Comparison of ENCODE assay signal across 11 cellular contexts in genomic region chr21:46151989-46152938, GRCh38. TPM values are rescaled to one million over a fixed set of nuclear protein-coding genes. Genes with fewer than 3 reads are reported as not detected.
A peak's percentile ranks its signal among the peaks of the same experiment; 100 is the strongest.
DNase-seq lines count a peak whose midpoint lies in the region; ATAC-seq, FAIRE-seq and TF ChIP-seq lines count a peak whose summit lies in the region.
"Had no signal": no experiment of that assay in that cellular context is flagged by ENCODE, and none has a peak within 500 bp of the region (broad histone marks: within the 10 kb centered on the region; RNA-seq: fewer than 3 reads in every experiment).

No MANE protein-coding gene starts in this region.

- TF ChIP-seq EP300 in HepG2 (IDR thresholded peaks at IDR 0.05; ENCODE audit: low read depth in 2 of 2, low read length in 2 of 2) = no peak
- TF ChIP-seq EP300 in HepG2 (CRISPR knock-in tag; IDR thresholded peaks at IDR 0.05; ENCODE audit: borderline replicate concordance) = no peak

- H3K27me3 Mint-ChIP-seq in activated CD8-positive, alpha-beta memory T cell treated with anti-CD3 and anti-CD28 coated beads, Interleukin-2, amount 10 ng/mL, durations not matched to agents 7 days and 5 days = no peaks in the 10 kb centered on the region
- no peaks in the 10 kb centered on the region for H3K27me3 Mint-ChIP-seq in natural killer cell treated with Interleukin-12 subunit alpha and Interleukin-12 subunit beta and Interleukin-15 and Interleukin-18, amount 100 ng/mL, for 72 hours

- H3K4me3 ChIP-seq in adrenal gland (no peak overlapping the region), HepG2 (replicated peaks in 1 of 3; ENCODE audit: insufficient read depth in 1 of 3, low read depth in 2 of 3, low read length in 3 of 3) (peak overlapping the region in 1 of 3 experiments; percentile 96; a peak in 2 of 6 replicates), skeletal muscle satellite cell (ENCODE audit: low read length) (no peak overlapping the region)

- intact Hi-C loops in adrenal gland (cut with DNase I) (no loop called here), HepG2 (cut with micrococcal nuclease; ENCODE audit: unreplicated experiment) (no loop called here)

- TF ChIP-seq RAD21 in HepG2 (CRISPR knock-in tag; IDR thresholded peaks at IDR 0.05) = no peak

- no peak overlapping the region for H3K27ac Mint-ChIP-seq in activated CD8-positive, alpha-beta memory T cell treated with anti-CD3 and anti-CD28 coated beads, Interleukin-2, amount 10 ng/mL, durations not matched to agents 7 days and 5 days
- H3K27ac Mint-ChIP-seq in natural killer cell treated with Interleukin-12 subunit alpha and Interleukin-12 subunit beta and Interleukin-15 and Interleukin-18, amount 100 ng/mL, for 72 hours = no peak overlapping the region

- H3K9me3 ChIP-seq in adrenal gland (replicated peaks in 1 of 3) (no peaks in the 10 kb centered on the region), HepG2 (ENCODE audit: low read length) (no peaks in the 10 kb centered on the region), skeletal muscle satellite cell (replicated peaks; ENCODE audit: low read length) (no peaks in the 10 kb centered on the region)
- H3K9me3 ChIP-seq: transverse colon had no signal

- H3K4me1 ChIP-seq in adrenal gland (replicated peaks in 1 of 2) (peaks cover 11 to 12% of the 10 kb centered on the region in 2 donors), HepG2 (ENCODE audit: insufficient read depth, low read length) (peaks cover 65% of the 10 kb centered on the region), skeletal muscle satellite cell (ENCODE audit: control insufficient read depth, insufficient read depth, low read length) (peaks cover 13% of the 10 kb centered on the region)

- H3K27ac ChIP-seq in adrenal gland (peak overlapping the region in 1 of 5 donors; percentile 4), HepG2 (ENCODE audit: extremely low read length, insufficient read depth, low read length) (peak overlapping the region; percentile 83)
- H3K27ac ChIP-seq: transverse colon had no signal

- WGBS in adrenal gland, 4 donors = 83 to 88% (median 86%) methylated on average over 39 to 45 of the region's 45 CpGs
- 97% methylated on average over 41 of the region's 45 CpGs for WGBS in HepG2 (ENCODE audit: low lambda C conversion rate)

- BruUV-seq in HepG2 (replicated peaks; lab: Mats Ljungman, UMichigan) = no TSS peak

- H4K20me1 ChIP-seq in HepG2 (ENCODE audit: insufficient read depth, low read length) = peaks cover 8% of the 10 kb centered on the region; the same call in 1 of the 2 replicates

- TF ChIP-seq CTCF in adrenal gland (IDR thresholded peaks at IDR 0.05) (no peak), HepG2 (CRISPR knock-in tag; IDR thresholded peaks at IDR 0.05) (no peak)

- TF ChIP-seq POLR2A in adrenal gland (IDR thresholded peaks at IDR 0.05) = no peak
- TF ChIP-seq POLR2A in HepG2 (IDR thresholded peaks at IDR 0.05; ENCODE audit: insufficient read depth in 1 of 2, low read depth in 2 of 2, low read length in 2 of 2) = no peak

- ATAC-seq in activated CD8-positive, alpha-beta memory T cell treated with anti-CD3 and anti-CD28 coated beads, Interleukin-2, amount 10 ng/mL, durations not matched to agents 7 days and 5 days = no peak
- ATAC-seq in HepG2 (no peak), HG03095 (IDR thresholded peaks at IDR 0.05; ENCODE audit: unreplicated experiment) (no peak)
- ATAC-seq in natural killer cell treated with Interleukin-12 subunit alpha and Interleukin-12 subunit beta and Interleukin-15 and Interleukin-18, amount 100 ng/mL, for 72 hours = no peak

- no peaks in the 10 kb centered on the region for H3K9me3 Mint-ChIP-seq in activated CD8-positive, alpha-beta memory T cell treated with anti-CD3 and anti-CD28 coated beads, Interleukin-2, amount 10 ng/mL, durations not matched to agents 7 days and 5 days (ENCODE audit: low read depth)
- H3K9me3 Mint-ChIP-seq in natural killer cell treated with Interleukin-12 subunit alpha and Interleukin-12 subunit beta and Interleukin-15 and Interleukin-18, amount 100 ng/mL, for 72 hours = no peaks in the 10 kb centered on the region

- in situ Hi-C loops in HepG2 (cut with HindIII; ENCODE audit: extremely low pct_ligation_motif_present, low pct_unique_long_range_greater_than_20kb) = no loop called here

- H3K9ac ChIP-seq in HepG2 (ENCODE audit: insufficient read depth, low read depth, low read length) (peak overlapping the region; percentile 86; the same call in 1 of the 2 replicates), skeletal muscle satellite cell (ENCODE audit: low read depth, low read length) (no peak overlapping the region)

- H3K4me1 Mint-ChIP-seq in activated CD8-positive, alpha-beta memory T cell treated with anti-CD3 and anti-CD28 coated beads, Interleukin-2, amount 10 ng/mL, durations not matched to agents 7 days and 5 days = no peaks in the 10 kb centered on the region
- no peaks in the 10 kb centered on the region for H3K4me1 Mint-ChIP-seq in natural killer cell treated with Interleukin-12 subunit alpha and Interleukin-12 subunit beta and Interleukin-15 and Interleukin-18, amount 100 ng/mL, for 72 hours (ENCODE audit: low read depth in 2 of 2)

- FAIRE-seq in HepG2 (lab: Jason Lieb, UNC) = no peak
- FAIRE-seq: colon had no signal

- H3K36me3 ChIP-seq in adrenal gland (replicated peaks in 1 of 2) (no peaks in the 10 kb centered on the region), HepG2 (replicated peaks in 1 of 2; ENCODE audit: control insufficient read depth in 1 of 2, insufficient read depth in 2 of 2, low read length in 2 of 2) (peaks cover 2 to 16% of the 10 kb centered on the region in 2 experiments; a peak in 4 of 5 replicates), skeletal muscle satellite cell (ENCODE audit: insufficient read depth, low read length) (no peaks in the 10 kb centered on the region)
- H3K36me3 ChIP-seq: transverse colon had no signal

- no peaks in the 10 kb centered on the region for H3K36me3 Mint-ChIP-seq in activated CD8-positive, alpha-beta memory T cell treated with anti-CD3 and anti-CD28 coated beads, Interleukin-2, amount 10 ng/mL, durations not matched to agents 7 days and 5 days
- H3K36me3 Mint-ChIP-seq in natural killer cell treated with Interleukin-12 subunit alpha and Interleukin-12 subunit beta and Interleukin-15 and Interleukin-18, amount 100 ng/mL, for 72 hours = no peaks in the 10 kb centered on the region

- H3K27me3 ChIP-seq in adrenal gland (no peaks in the 10 kb centered on the region), HepG2 (ENCODE audit: control insufficient read depth in 1 of 2, insufficient read depth in 2 of 2, low read length in 2 of 2) (no peaks in the 10 kb centered on the region; a peak in 2 of 5 replicates), skeletal muscle satellite cell (ENCODE audit: control insufficient read depth, insufficient read depth, low read length) (no peaks in the 10 kb centered on the region)
- H3K27me3 ChIP-seq: transverse colon had no signal

- no peak overlapping the region for H3K4me3 Mint-ChIP-seq in activated CD8-positive, alpha-beta memory T cell treated with anti-CD3 and anti-CD28 coated beads, Interleukin-2, amount 10 ng/mL, durations not matched to agents 7 days and 5 days
- H3K4me3 Mint-ChIP-seq in natural killer cell treated with Interleukin-12 subunit alpha and Interleukin-12 subunit beta and Interleukin-15 and Interleukin-18, amount 100 ng/mL, for 72 hours = no peak overlapping the region

- peak overlapping the region; percentile 94 for H3K4me2 ChIP-seq in HepG2 (ENCODE audit: low read depth, low read length)
- peak overlapping the region; percentile 88 for H3K4me2 ChIP-seq in skeletal muscle satellite cell (ENCODE audit: low read length)

- POLR2A ChIA-PET in HepG2 (lab: Yijun Ruan, JAX) = interaction anchor here (2.4 kb wide), 1 partner anchor 9 kb away, joined by 13 read pairs; no protein-coding TSS in a partner anchor

- H2AFZ ChIP-seq in HepG2 (ENCODE audit: low read length) = no peak overlapping the region

- CTCF ChIA-PET in activated CD8-positive, alpha-beta memory T cell treated with anti-CD3 and anti-CD28 coated beads, Interleukin-2, amount 10 ng/mL, durations not matched to agents 7 days and 5 days (lab: Charles Lee) = interaction anchor here (1.0 to 1.7 kb wide), 3 partner anchors 9 to 131 kb away, joined by 3 to 12 read pairs (median 3); no protein-coding TSS in a partner anchor
- CTCF ChIA-PET in HepG2 (lab: Yijun Ruan, JAX; ENCODE audit: low intra/inter-chr PET ratio, low total read pairs) = no interaction called here

- peaks cover 23% of the 10 kb centered on the region for H3K79me2 ChIP-seq in HepG2 (ENCODE audit: insufficient read depth, low read length)

- peak; percentile 23 for DNase-seq in activated CD8-positive, alpha-beta memory T cell treated with anti-CD3 and anti-CD28 coated beads, Interleukin-2, amount 10 ng/mL, durations not matched to agents 7 days and 5 days
- DNase-seq in activated CD8-positive, alpha-beta memory T cell treated with anti-CD3 and anti-CD28 coated beads, Interleukin-2, amount 50 U/mL, for 4 hours = no peak
- DNase-seq in adrenal gland (peak; percentile 0 to 49 (median 16)), HepG2 (ENCODE audit: low spot score) (no peak), NCI-H446 (lab: John Stamatoyannopoulos, UW) (no peak)
- no peak for DNase-seq in natural killer cell treated with Interleukin-12 subunit alpha and Interleukin-12 subunit beta and Interleukin-15 and Interleukin-18, amount 100 ng/mL, for 72 hours (ENCODE audit: low spot score)
- DNase-seq: NCI-H146 had no signal

RNA-seq across cellular contexts. Expression of gene FTCD, which starts 3.1 kb away (rescaled TPM):
- not detected for total RNA-seq in activated CD8-positive, alpha-beta memory T cell treated with anti-CD3 and anti-CD28 coated beads, Interleukin-2, amount 10 ng/mL, durations not matched to agents 7 days and 5 days
- total RNA-seq in adrenal gland = 1 to 10 TPM in 4 of 8 donors, under 1 TPM in 2, not detected in 2; 0.36 to 2.1 (median 1.8) TPM
- polyA plus RNA-seq in adrenal gland = 10 to 100 TPM in 2 of 3 donors, under 1 TPM in 1; 0.20 to 16.8 (median 11.4) TPM
- 78.5 and 105 TPM in 2 replicates for total RNA-seq in HepG2 (2016; rRNA removed; fragmentation: Illumina TruSeq; extraction: Trizol)
- total RNA-seq in HepG2 (2016; cell fraction: cytosol; rRNA removed; fragmentation: Illumina TruSeq; extraction: Trizol; ENCODE audit: low read depth) = 13.1 and 13.2 TPM in 2 replicates
- 61.2 and 115 TPM in 2 replicates for total RNA-seq in HepG2 (2016; cell fraction: insoluble cytoplasmic fraction; rRNA removed; fragmentation: Illumina TruSeq; extraction: Trizol)
- total RNA-seq in HepG2 (2016; cell fraction: membrane; rRNA removed; fragmentation: Illumina TruSeq; extraction: Trizol) = 21.0 and 27.4 TPM in 2 replicates
- 94.5 and 110 TPM in 2 replicates for total RNA-seq in HepG2 (2016; cell fraction: nucleus; rRNA removed; fragmentation: Illumina TruSeq; extraction: Trizol)
- polyA plus RNA-seq in HepG2 (2011; rRNA removed) = 75.7 and 112 TPM in 2 replicates
- 34.7 and 61.2 TPM in 2 replicates for polyA plus RNA-seq in HepG2 (2011; cell fraction: cytosol; rRNA removed)
- polyA plus RNA-seq in HepG2 (2011; cell fraction: nucleus; rRNA removed) = 656 and 751 TPM in 2 replicates
- polyA plus RNA-seq in HepG2 (2012) = 108 and 140 TPM in 2 replicates
- 11.0 and 12.4 TPM in 2 replicates for polyA plus RNA-seq in HepG2 (2016; cell fraction: cytosol; fragmentation: Illumina TruSeq; extraction: Trizol; ENCODE audit: low read depth)
- polyA plus RNA-seq in HepG2 (2016; cell fraction: insoluble cytoplasmic fraction; fragmentation: Illumina TruSeq; extraction: Trizol; ENCODE audit: low read depth) = 47.9 and 52.0 TPM in 2 replicates
- polyA plus RNA-seq in HepG2 (2016; cell fraction: membrane; fragmentation: Illumina TruSeq; extraction: Trizol; ENCODE audit: low read depth) = 11.9 and 17.7 TPM in 2 replicates
- 369 and 379 TPM in 2 replicates for polyA plus RNA-seq in HepG2 (2016; cell fraction: nucleus; fragmentation: Illumina TruSeq; extraction: Trizol; ENCODE audit: insufficient read depth, low read depth)
- 0.42 and 84.7 TPM in 2 replicates for polyA minus RNA-seq in HepG2 (2011; rRNA and poly(A)+ RNA removed; ENCODE audit: low replicate concordance)
- polyA minus RNA-seq in HepG2 (2011; cell fraction: cytosol; rRNA and poly(A)+ RNA removed) = 33.3 and 39.2 TPM in 2 replicates
- polyA minus RNA-seq in HepG2 (2011; cell fraction: nucleus; rRNA and poly(A)+ RNA removed) = 93.9 and 118 TPM in 2 replicates
- not detected in 2 replicates for total RNA-seq in skeletal muscle satellite cell (2012; rRNA removed)
- not detected for total RNA-seq in natural killer cell treated with Interleukin-12 subunit alpha and Interleukin-12 subunit beta and Interleukin-15 and Interleukin-18, amount 100 ng/mL, for 72 hours
- total RNA-seq: transverse colon had no signal

RNA-seq across cellular contexts. Expression of gene SPATC1L, which starts 32.0 kb away (rescaled TPM):
- total RNA-seq in activated CD8-positive, alpha-beta memory T cell treated with anti-CD3 and anti-CD28 coated beads, Interleukin-2, amount 10 ng/mL, durations not matched to agents 7 days and 5 days = 1 to 10 TPM; 4.2 to 4.8 TPM
- total RNA-seq in adrenal gland = 10 to 100 TPM in 7 of 8 donors, 1 to 10 TPM in 1; 8.4 to 58.5 (median 25.3) TPM
- polyA plus RNA-seq in adrenal gland = 10 to 100 TPM; 12.8 to 91.5 (median 51.5) TPM
- total RNA-seq in HepG2 (2016; rRNA removed; fragmentation: Illumina TruSeq; extraction: Trizol) = 2.8 and 3.3 TPM in 2 replicates
- total RNA-seq in HepG2 (2016; cell fraction: cytosol; rRNA removed; fragmentation: Illumina TruSeq; extraction: Trizol; ENCODE audit: low read depth) = 2.1 and 2.7 TPM in 2 replicates
- 3.0 and 3.3 TPM in 2 replicates for total RNA-seq in HepG2 (2016; cell fraction: insoluble cytoplasmic fraction; rRNA removed; fragmentation: Illumina TruSeq; extraction: Trizol)
- total RNA-seq in HepG2 (2016; cell fraction: membrane; rRNA removed; fragmentation: Illumina TruSeq; extraction: Trizol) = 3.0 and 3.8 TPM in 2 replicates
- 1.5 and 1.7 TPM in 2 replicates for total RNA-seq in HepG2 (2016; cell fraction: nucleus; rRNA removed; fragmentation: Illumina TruSeq; extraction: Trizol)
- polyA plus RNA-seq in HepG2 (2011; rRNA removed) = 1.4 and 2.6 TPM in 2 replicates
- polyA plus RNA-seq in HepG2 (2011; cell fraction: cytosol; rRNA removed) = 1.4 and 2.8 TPM in 2 replicates
- polyA plus RNA-seq in HepG2 (2011; cell fraction: nucleus; rRNA removed) = 9.6 and 9.7 TPM in 2 replicates
- polyA plus RNA-seq in HepG2 (2012) = 7.3 and 10.9 TPM in 2 replicates
- polyA plus RNA-seq in HepG2 (2016; cell fraction: cytosol; fragmentation: Illumina TruSeq; extraction: Trizol; ENCODE audit: low read depth) = 5.4 and 5.7 TPM in 2 replicates
- polyA plus RNA-seq in HepG2 (2016; cell fraction: insoluble cytoplasmic fraction; fragmentation: Illumina TruSeq; extraction: Trizol; ENCODE audit: low read depth) = 5.9 and 7.1 TPM in 2 replicates
- 6.0 and 7.3 TPM in 2 replicates for polyA plus RNA-seq in HepG2 (2016; cell fraction: membrane; fragmentation: Illumina TruSeq; extraction: Trizol; ENCODE audit: low read depth)
- polyA plus RNA-seq in HepG2 (2016; cell fraction: nucleus; fragmentation: Illumina TruSeq; extraction: Trizol; ENCODE audit: insufficient read depth, low read depth) = 5.8 and 6.5 TPM in 2 replicates
- 2.4 and 3.4 TPM in 2 replicates for polyA minus RNA-seq in HepG2 (2011; rRNA and poly(A)+ RNA removed; ENCODE audit: low replicate concordance)
- polyA minus RNA-seq in HepG2 (2011; cell fraction: cytosol; rRNA and poly(A)+ RNA removed) = 3.4 and 5.6 TPM in 2 replicates
- 0.77 and 1.6 TPM in 2 replicates for polyA minus RNA-seq in HepG2 (2011; cell fraction: nucleus; rRNA and poly(A)+ RNA removed)
- 8.3 and 13.9 TPM in 2 replicates for total RNA-seq in skeletal muscle satellite cell (2012; rRNA removed)
- total RNA-seq in natural killer cell treated with Interleukin-12 subunit alpha and Interleukin-12 subunit beta and Interleukin-15 and Interleukin-18, amount 100 ng/mL, for 72 hours = 1 to 10 TPM in 1 of 2 donors, not detected in 1; 5.0 TPM

RNA-seq across cellular contexts. Expression of gene COL6A2, which starts 54.4 kb away (rescaled TPM):
- 10 to 100 TPM in 1 of 2 experiments, 1 to 10 TPM in 1; 5.0 to 17.9 TPM for total RNA-seq in activated CD8-positive, alpha-beta memory T cell treated with anti-CD3 and anti-CD28 coated beads, Interleukin-2, amount 10 ng/mL, durations not matched to agents 7 days and 5 days
- total RNA-seq in adrenal gland (100 to 1,000 TPM in 7 of 8 donors, 10 to 100 TPM in 1; 80.3 to 335 (median 181) TPM), HepG2 (2016; rRNA removed; fragmentation: Illumina TruSeq; extraction: Trizol) (0.07 and 0.14 TPM in 2 replicates)
- polyA plus RNA-seq in adrenal gland (100 to 1,000 TPM in 2 of 3 donors, 10 to 100 TPM in 1; 19.0 to 543 (median 246) TPM), HepG2 (2011; rRNA removed) (0.41 and 1.6 TPM in 2 replicates)
- not detected in 2 replicates for total RNA-seq in HepG2 (2016; cell fraction: cytosol; rRNA removed; fragmentation: Illumina TruSeq; extraction: Trizol; ENCODE audit: low read depth)
- 0.06 TPM in 1 of 2 replicates, not detected in the other for total RNA-seq in HepG2 (2016; cell fraction: insoluble cytoplasmic fraction; rRNA removed; fragmentation: Illumina TruSeq; extraction: Trizol)
- not detected in 2 replicates for total RNA-seq in HepG2 (2016; cell fraction: membrane; rRNA removed; fragmentation: Illumina TruSeq; extraction: Trizol)
- total RNA-seq in HepG2 (2016; cell fraction: nucleus; rRNA removed; fragmentation: Illumina TruSeq; extraction: Trizol) = 0.13 and 0.22 TPM in 2 replicates
- 0.27 and 0.31 TPM in 2 replicates for polyA plus RNA-seq in HepG2 (2011; cell fraction: cytosol; rRNA removed)
- polyA plus RNA-seq in HepG2 (2011; cell fraction: nucleus; rRNA removed) = 8.5 and 10.4 TPM in 2 replicates
- 0.36 and 0.81 TPM in 2 replicates for polyA plus RNA-seq in HepG2 (2012)
- polyA plus RNA-seq in HepG2 (2016; cell fraction: cytosol; fragmentation: Illumina TruSeq; extraction: Trizol; ENCODE audit: low read depth) = not detected in 2 replicates
- not detected in 2 replicates for polyA plus RNA-seq in HepG2 (2016; cell fraction: insoluble cytoplasmic fraction; fragmentation: Illumina TruSeq; extraction: Trizol; ENCODE audit: low read depth)
- polyA plus RNA-seq in HepG2 (2016; cell fraction: membrane; fragmentation: Illumina TruSeq; extraction: Trizol; ENCODE audit: low read depth) = not detected in 2 replicates
- polyA plus RNA-seq in HepG2 (2016; cell fraction: nucleus; fragmentation: Illumina TruSeq; extraction: Trizol; ENCODE audit: insufficient read depth, low read depth) = 0.48 and 0.69 TPM in 2 replicates
- polyA minus RNA-seq in HepG2 (2011; rRNA and poly(A)+ RNA removed; ENCODE audit: low replicate concordance) = 0.44 TPM in 1 of 2 replicates, not detected in the other
- not detected in 2 replicates for polyA minus RNA-seq in HepG2 (2011; cell fraction: cytosol; rRNA and poly(A)+ RNA removed)
- polyA minus RNA-seq in HepG2 (2011; cell fraction: nucleus; rRNA and poly(A)+ RNA removed) = 0.52 and 1.2 TPM in 2 replicates
- 1,183 and 1,453 TPM in 2 replicates for total RNA-seq in skeletal muscle satellite cell (2012; rRNA removed)
- 1 to 10 TPM in 1 of 2 donors, under 1 TPM in 1; 0.88 to 4.2 TPM for total RNA-seq in natural killer cell treated with Interleukin-12 subunit alpha and Interleukin-12 subunit beta and Interleukin-15 and Interleukin-18, amount 100 ng/mL, for 72 hours

Comparison
In these comparisons a context has a peak if more than half of its experiments do, and no peak if none do; other contexts are left out.
1. DNase-seq: peak in activated CD8-positive, alpha-beta memory T cell treated with anti-CD3 and anti-CD28 coated beads, Interleukin-2, amount 10 ng/mL, durations not matched to agents 7 days and 5 days (single experiment) and adrenal gland (7 of 7); none in activated CD8-positive, alpha-beta memory T cell treated with anti-CD3 and anti-CD28 coated beads, Interleukin-2, amount 50 U/mL, for 4 hours (single experiment), HepG2 (single experiment), NCI-H446 (0 of 2) and natural killer cell treated with Interleukin-12 subunit alpha and Interleukin-12 subunit beta and Interleukin-15 and Interleukin-18, amount 100 ng/mL, for 72 hours (single experiment).
2. RNA of gene FTCD, which starts 3.1 kb away (total RNA-seq): 13.1 to 115 TPM in HepG2; 0.36 to 2.1 TPM in adrenal gland, not detected in natural killer cell treated with Interleukin-12 subunit alpha and Interleukin-12 subunit beta and Interleukin-15 and Interleukin-18, amount 100 ng/mL, for 72 hours and not detected in activated CD8-positive, alpha-beta memory T cell treated with anti-CD3 and anti-CD28 coated beads, Interleukin-2, amount 10 ng/mL, durations not matched to agents 7 days and 5 days; every median in the first group is over 4 times any median in the second.
3. RNA of gene COL6A2, which starts 54.4 kb away (total RNA-seq): 80.3 to 335 TPM in adrenal gland; 5.0 to 17.9 TPM in activated CD8-positive, alpha-beta memory T cell treated with anti-CD3 and anti-CD28 coated beads, Interleukin-2, amount 10 ng/mL, durations not matched to agents 7 days and 5 days, 0.88 to 4.2 TPM in natural killer cell treated with Interleukin-12 subunit alpha and Interleukin-12 subunit beta and Interleukin-15 and Interleukin-18, amount 100 ng/mL, for 72 hours and 0.06 to 0.22 TPM in HepG2; every median in the first group is over 4 times any median in the second.